In genomic region chr1:20589331-20590312, GRCh38 we compare ENCODE assay signal across 8 cellular contexts. TPM values are rescaled to one million over a fixed set of nuclear protein-coding genes. Genes with fewer than 3 reads are reported as not detected.
DNase-seq lines count a peak whose midpoint lies in the region; ATAC-seq and TF ChIP-seq lines count a peak whose summit lies in the region.

No MANE protein-coding gene starts in this region.

- no peaks in the 10 kb centered on the region for H3K9me3 ChIP-seq in WERI-Rb-1 (ENCODE audit: severe bottlenecking)
- no peaks in the 10 kb centered on the region for H3K9me3 ChIP-seq in psoas muscle

- peaks cover 20% of the 10 kb centered on the region for H3K4me1 Mint-ChIP-seq in GM23338

- H3K36me3 Mint-ChIP-seq in GM23338 (ENCODE audit: low read depth) = no peaks in the 10 kb centered on the region

- peak; percentile 44 for ATAC-seq in GM23338
- ATAC-seq in left ventricle myocardium superior = peak; percentile 78
- ATAC-seq in psoas muscle = peak; percentile 32 to 58 (median 54)
- ATAC-seq in HG02840 (IDR thresholded peaks at IDR 0.05; ENCODE audit: low FRiP score, unreplicated experiment) = no peak
- no peak for ATAC-seq in HG03025 (IDR thresholded peaks at IDR 0.05; ENCODE audit: low FRiP score, unreplicated experiment)

- H3K4me1 ChIP-seq in GM23338 (ENCODE audit: insufficient read depth) (peaks cover 11% of the 10 kb centered on the region; the same call in 1 of the 2 replicates), psoas muscle (no peaks in the 10 kb centered on the region)

- H3K4me2 ChIP-seq in GM23338 = peak overlapping the region; percentile 68

- H2AFZ ChIP-seq in GM23338 = peak overlapping the region; percentile 91

- 0 out of 2 replicates have a peak overlapping the region, but pooled peaks have one; percentile 32 for H3K4me3 ChIP-seq in GM23338
- peak overlapping the region; percentile 35 for H3K4me3 ChIP-seq in WERI-Rb-1 (ENCODE audit: low read depth, low read length)
- peak overlapping the region; percentile 36 for H3K4me3 ChIP-seq in psoas muscle

- no peaks in the 10 kb centered on the region for H4K20me1 ChIP-seq in GM23338 (replicated peaks; ENCODE audit: insufficient read depth)

- H3K4me3 Mint-ChIP-seq in GM23338 = peak overlapping the region; percentile 18; the same call in 1 of the 3 replicates

- DNase-seq in GM23338 (ENCODE audit: low spot score) (no peak), WERI-Rb-1 (peak; percentile 75), left ventricle myocardium superior (peak; percentile 66), psoas muscle (peak; percentile 75 to 84), NCI-H1930 (lab: John Stamatoyannopoulos, UW) (no peak), erythroblast (lab: John Stamatoyannopoulos, UW) (no peak)

- TF ChIP-seq CTCF in GM23338 (conservative IDR thresholded peaks at IDR 0.05; ENCODE audit: low read depth in 2 of 2) (no peak), WERI-Rb-1 (IDR thresholded peaks at IDR 0.05; ENCODE audit: low read depth, low read length) (no peak), psoas muscle (IDR thresholded peaks at IDR 0.05) (no peak)

- no peaks in the 10 kb centered on the region for H3K27me3 ChIP-seq in GM23338 (ENCODE audit: insufficient read depth)
- no peaks in the 10 kb centered on the region for H3K27me3 ChIP-seq in WERI-Rb-1 (ENCODE audit: insufficient read depth, low read depth, severe bottlenecking)
- H3K27me3 ChIP-seq in psoas muscle (ENCODE audit: insufficient read depth in 3 of 3, low read length in 2 of 3) = peaks cover 0 to 38% (median 5%) of the 10 kb centered on the region in 3 donors

- H3K9me2 ChIP-seq in GM23338 (ENCODE audit: insufficient read depth) = no peaks in the 10 kb centered on the region

- H3K36me3 ChIP-seq in GM23338 (ENCODE audit: insufficient read depth) (no peaks in the 10 kb centered on the region), WERI-Rb-1 (no peaks in the 10 kb centered on the region), psoas muscle (ENCODE audit: insufficient read depth in 1 of 2, low read depth in 1 of 2) (no peaks in the 10 kb centered on the region)

- no peak for TF ChIP-seq POLR2A in erythroblast (IDR thresholded peaks at IDR 0.05; ENCODE audit: low read length)

- H3K27ac Mint-ChIP-seq in GM23338 = no peak overlapping the region

- H3K27ac ChIP-seq in GM23338 (ENCODE audit: low read depth) (no peak overlapping the region), WERI-Rb-1 (peak overlapping the region; percentile 32), psoas muscle (no peak overlapping the region)

- H3K9me3 Mint-ChIP-seq in GM23338 = no peaks in the 10 kb centered on the region

- no peaks in the 10 kb centered on the region for H3F3A ChIP-seq in GM23338 (replicated peaks; ENCODE audit: low read depth)

- intact Hi-C loops in left ventricle myocardium superior (cut with micrococcal nuclease) = no loop called here
- intact Hi-C loops in psoas muscle (cut with DNase I) = no loop called here

- no peaks in the 10 kb centered on the region for H3K79me2 ChIP-seq in GM23338 (replicated peaks; ENCODE audit: insufficient read depth)

- WGBS in psoas muscle, 3 donors = 7 to 12% (median 9%) methylated on average over 24 of the region's 24 CpGs

- H3K27me3 Mint-ChIP-seq in GM23338 (ENCODE audit: insufficient read depth, low read depth, poor library complexity) = peaks cover 3% of the 10 kb centered on the region

TF ChIP-seq in GM23338, 12 proteins besides CTCF, POLR2A, EP300 and RAD21 (continues in another document):
- TF ChIP-seq STAT1 (IDR thresholded peaks at IDR 0.05; ENCODE audit: unreplicated experiment) (no peak), ZNF114 (CRISPR knock-in tag; IDR thresholded peaks at IDR 0.05) (no peak), JUNB (IDR thresholded peaks at IDR 0.05; ENCODE audit: unreplicated experiment) (no peak), EZH2 (IDR thresholded peaks at IDR 0.05; ENCODE audit: low read depth, unreplicated experiment) (no peak), POLR2AphosphoS5 (IDR thresholded peaks at IDR 0.05; ENCODE audit: low read depth) (no peak), ETS1 (IDR thresholded peaks at IDR 0.05) (no peak), NANOG (IDR thresholded peaks at IDR 0.05; ENCODE audit: borderline replicate concordance) (no peak), ZNF331 (CRISPR knock-in tag; IDR thresholded peaks at IDR 0.05; ENCODE audit: low read depth) (no peak)
- TF ChIP-seq, protein P1, sequence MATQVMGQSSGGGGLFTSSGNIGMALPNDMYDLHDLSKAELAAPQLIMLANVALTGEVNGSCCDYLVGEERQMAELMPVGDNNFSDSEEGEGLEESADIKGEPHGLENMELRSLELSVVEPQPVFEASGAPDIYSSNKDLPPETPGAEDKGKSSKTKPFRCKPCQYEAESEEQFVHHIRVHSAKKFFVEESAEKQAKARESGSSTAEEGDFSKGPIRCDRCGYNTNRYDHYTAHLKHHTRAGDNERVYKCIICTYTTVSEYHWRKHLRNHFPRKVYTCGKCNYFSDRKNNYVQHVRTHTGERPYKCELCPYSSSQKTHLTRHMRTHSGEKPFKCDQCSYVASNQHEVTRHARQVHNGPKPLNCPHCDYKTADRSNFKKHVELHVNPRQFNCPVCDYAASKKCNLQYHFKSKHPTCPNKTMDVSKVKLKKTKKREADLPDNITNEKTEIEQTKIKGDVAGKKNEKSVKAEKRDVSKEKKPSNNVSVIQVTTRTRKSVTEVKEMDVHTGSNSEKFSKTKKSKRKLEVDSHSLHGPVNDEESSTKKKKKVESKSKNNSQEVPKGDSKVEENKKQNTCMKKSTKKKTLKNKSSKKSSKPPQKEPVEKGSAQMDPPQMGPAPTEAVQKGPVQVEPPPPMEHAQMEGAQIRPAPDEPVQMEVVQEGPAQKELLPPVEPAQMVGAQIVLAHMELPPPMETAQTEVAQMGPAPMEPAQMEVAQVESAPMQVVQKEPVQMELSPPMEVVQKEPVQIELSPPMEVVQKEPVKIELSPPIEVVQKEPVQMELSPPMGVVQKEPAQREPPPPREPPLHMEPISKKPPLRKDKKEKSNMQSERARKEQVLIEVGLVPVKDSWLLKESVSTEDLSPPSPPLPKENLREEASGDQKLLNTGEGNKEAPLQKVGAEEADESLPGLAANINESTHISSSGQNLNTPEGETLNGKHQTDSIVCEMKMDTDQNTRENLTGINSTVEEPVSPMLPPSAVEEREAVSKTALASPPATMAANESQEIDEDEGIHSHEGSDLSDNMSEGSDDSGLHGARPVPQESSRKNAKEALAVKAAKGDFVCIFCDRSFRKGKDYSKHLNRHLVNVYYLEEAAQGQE (IDR thresholded peaks at IDR 0.05; ENCODE audit: unreplicated experiment) = no peak

RNA-seq across cellular contexts. Expression of gene CDA, which starts 0.7 kb away (rescaled TPM):
- 1.7 and 2.5 TPM in 2 replicates for total RNA-seq in GM23338 (2014; rRNA removed; shearing (Covaris generic))
- 13.6 and 16.4 TPM in 2 replicates for polyA plus RNA-seq in GM23338 (2016; fragmentation: Nextera tagmentation; extraction: Ambion mirVana)
- total RNA-seq in left ventricle myocardium superior = 2.9 TPM
- total RNA-seq in psoas muscle = 1 to 10 TPM; 1.0 to 2.0 (median 1.8) TPM
- polyA plus RNA-seq in psoas muscle = 1 to 10 TPM; 1.2 to 2.5 (median 1.2) TPM

RNA-seq across cellular contexts. Expression of gene FAM43B, which starts 37.2 kb away (rescaled TPM):
- total RNA-seq in GM23338 (2014; rRNA removed; shearing (Covaris generic)) = 3.0 and 3.6 TPM in 2 replicates
- polyA plus RNA-seq in GM23338 (2016; fragmentation: Nextera tagmentation; extraction: Ambion mirVana) = 0.66 and 1.1 TPM in 2 replicates
- 2.5 TPM for total RNA-seq in left ventricle myocardium superior
- 1 to 10 TPM in 1 of 4 donors, under 1 TPM in 3; 0.25 to 1.2 (median 0.56) TPM for total RNA-seq in psoas muscle
- polyA plus RNA-seq in psoas muscle = under 1 TPM; 0.05 to 0.74 (median 0.08) TPM

RNA-seq across cellular contexts. Expression of gene PINK1, which starts 43.6 kb away (rescaled TPM):
- 34.5 and 42.7 TPM in 2 replicates for total RNA-seq in GM23338 (2014; rRNA removed; shearing (Covaris generic))
- polyA plus RNA-seq in GM23338 (2016; fragmentation: Nextera tagmentation; extraction: Ambion mirVana) (18.3 and 20.8 TPM in 2 replicates), psoas muscle (100 to 1,000 TPM; 218 to 506 (median 276) TPM)
- total RNA-seq in left ventricle myocardium superior (261 TPM), psoas muscle (100 to 1,000 TPM; 219 to 416 (median 390) TPM)

Comparison
In these comparisons a context has a peak if more than half of its experiments do, and no peak if none do; other contexts are left out.
1. ATAC-seq: peak in GM23338 (single experiment), left ventricle myocardium superior (single experiment) and psoas muscle (4 of 4); none in HG02840 (single experiment) and HG03025 (single experiment).
2. DNase-seq: peak in WERI-Rb-1 (single experiment), left ventricle myocardium superior (single experiment) and psoas muscle (2 of 2); none in GM23338 (single experiment), NCI-H1930 (0 of 2) and erythroblast (0 of 2).
3. Peak in every context shown above with its lines, with median percentiles within 50 percentile points of each other: H3K4me3 ChIP-seq.